ENCODE assay signal across 27 cellular contexts in the genomic region with DNA sequence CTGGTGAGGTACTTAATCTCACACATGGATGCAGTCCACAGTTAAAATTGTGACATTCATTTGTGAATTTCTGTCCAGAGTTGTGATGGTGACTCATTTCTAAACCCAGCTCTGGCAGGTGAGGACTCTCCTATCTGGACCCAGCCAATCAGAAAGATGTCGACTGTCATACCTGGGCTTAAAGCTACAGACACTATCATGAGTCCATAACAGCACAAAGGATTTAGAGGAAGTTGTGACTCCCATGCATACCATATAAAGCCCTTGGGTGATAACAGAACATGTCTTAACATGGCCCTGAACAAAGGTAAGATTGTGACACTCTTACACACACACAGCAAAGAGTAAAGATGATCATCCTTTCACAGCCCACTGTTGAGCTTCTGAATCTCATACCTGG. TPM values are rescaled to one million over a fixed set of nuclear protein-coding genes. Genes with fewer than 3 reads are reported as not detected.
DNase-seq lines count a peak whose midpoint lies in the region; ATAC-seq, FAIRE-seq and TF ChIP-seq lines count a peak whose summit lies in the region.
"Had no signal": no experiment of that assay in that cellular context is flagged by ENCODE, and none has a peak within 500 bp of the region (broad histone marks: within the 10 kb centered on the region; RNA-seq: fewer than 3 reads in every experiment).

No MANE protein-coding gene starts in this region.

- no peaks in the 10 kb centered on the region for H3K27me3 Mint-ChIP-seq in activated naive CD8-positive, alpha-beta T cell treated with anti-CD3 and anti-CD28 coated beads, Interleukin-2, amount 50 U/mL, for 24 hours
- H3K27me3 Mint-ChIP-seq: B cell; CD4-positive, alpha-beta T cell had no signal

- H2AFZ ChIP-seq in mammary epithelial cell (ENCODE audit: low read depth, low read length) = no peak overlapping the region

- FAIRE-seq in bronchial epithelial cell (lab: Jason Lieb, UNC) = no peak
- FAIRE-seq: A549, GM12878, GM12892, GM18507 had no signal

- DNase-seq in mammary epithelial cell (peak; percentile 57), breast epithelium (ENCODE audit: low spot score in 2 of 2) (no peak), bronchial epithelial cell (ENCODE audit: low read depth) (peak; percentile 37), epithelial cell of prostate (ENCODE audit: low read depth, low spot score) (no peak)
- no peak for DNase-seq in activated naive CD8-positive, alpha-beta T cell treated with anti-CD3 and anti-CD28 coated beads, Interleukin-2, amount 50 U/mL, for 24 hours
- DNase-seq: AML-193; Caco-2; Calu3; CD4-positive, alpha-beta T cell; CD8-positive, alpha-beta T cell; DMS 273 treated with DMSO at 0.1 percent for 48 hours; DMS153; DMS53; DMS79; DND-41; EL; GDM1 had no signal

- peaks cover 10% of the 10 kb centered on the region for H3K9me3 Mint-ChIP-seq in activated naive CD8-positive, alpha-beta T cell treated with anti-CD3 and anti-CD28 coated beads, Interleukin-2, amount 50 U/mL, for 24 hours
- H3K9me3 Mint-ChIP-seq: CD8-positive, alpha-beta T cell had no signal

- H3K27me3 ChIP-seq in mammary epithelial cell (ENCODE audit: insufficient read depth, low read length) (no peaks in the 10 kb centered on the region), breast epithelium (no peaks in the 10 kb centered on the region), bronchial epithelial cell (ENCODE audit: control insufficient read depth, insufficient read depth, low read length) (no peaks in the 10 kb centered on the region)
- H3K27me3 ChIP-seq: BLaER1 treated with 17β-estradiol and CSF1 and Interleukin-3, amounts not matched to agents 10 nM and 100 nM had no signal

- in situ Hi-C loops in mammary epithelial cell (cut with MboI; ENCODE audit: low sequenced_read_pairs in 2 of 2) = no loop called here

- no peak overlapping the region for H3K4me2 ChIP-seq in mammary epithelial cell (ENCODE audit: insufficient read depth, low read depth, low read length)
- H3K4me2 ChIP-seq: A549; BLaER1 treated with 17β-estradiol and CSF1 and Interleukin-3, amounts not matched to agents 10 nM and 100 nM had no signal

- H3K4me1 Mint-ChIP-seq in activated naive CD8-positive, alpha-beta T cell treated with anti-CD3 and anti-CD28 coated beads, Interleukin-2, amount 50 U/mL, for 24 hours = no peaks in the 10 kb centered on the region
- H3K4me1 Mint-ChIP-seq: B cell had no signal

- H3K4me3 Mint-ChIP-seq in activated naive CD8-positive, alpha-beta T cell treated with anti-CD3 and anti-CD28 coated beads, Interleukin-2, amount 50 U/mL, for 24 hours = no peak overlapping the region
- H3K4me3 Mint-ChIP-seq: B cell; CD4-positive, alpha-beta T cell; CD8-positive, alpha-beta T cell had no signal

- H3K36me3 Mint-ChIP-seq in activated naive CD8-positive, alpha-beta T cell treated with anti-CD3 and anti-CD28 coated beads, Interleukin-2, amount 50 U/mL, for 24 hours (ENCODE audit: low read depth) = no peaks in the 10 kb centered on the region
- H3K36me3 Mint-ChIP-seq: CD8-positive, alpha-beta T cell had no signal

- no peaks in the 10 kb centered on the region for H4K20me1 ChIP-seq in mammary epithelial cell (ENCODE audit: insufficient read depth, low read length)
- H4K20me1 ChIP-seq: BLaER1 treated with 17β-estradiol and CSF1 and Interleukin-3, amounts not matched to agents 10 nM and 100 nM had no signal

- intact Hi-C loops in mammary epithelial cell (cut with micrococcal nuclease) = loop anchor here (10.0 kb wide), 1 partner anchor 215 kb away; no protein-coding TSS in a partner anchor
- intact Hi-C loops in breast epithelium (cut with DNase I; ENCODE audit: low total_unique reads) = no loop called here

- TF ChIP-seq CTCF in mammary epithelial cell (conservative IDR thresholded peaks at IDR 0.05 in 1 of 2, IDR thresholded peaks at IDR 0.05 in 1 of 2; ENCODE audit: extremely low read depth in 1 of 2, insufficient read depth in 1 of 2, low read depth in 1 of 2, low read length in 2 of 2) (no peak), breast epithelium (IDR thresholded peaks at IDR 0.05) (no peak), bronchial epithelial cell (IDR thresholded peaks at IDR 0.05; ENCODE audit: insufficient read depth, low read length, severe bottlenecking) (no peak)

- CTCF ChIA-PET in mammary epithelial cell (lab: Charles Lee; ENCODE audit: low non-redundant PET) = no interaction called here

- 22% methylated on average over 1 of the region's 1 CpG for WGBS in mammary epithelial cell (ENCODE audit: low coverage, missing lambda C conversion rate)

- BruUV-seq in mammary epithelial cell (replicated peaks; lab: Mats Ljungman, UMichigan) = no TSS peak

- H3K36me3 ChIP-seq in mammary epithelial cell (ENCODE audit: insufficient read depth, low read length) (no peaks in the 10 kb centered on the region), breast epithelium (no peaks in the 10 kb centered on the region), bronchial epithelial cell (ENCODE audit: control insufficient read depth, insufficient read depth, low read length) (no peaks in the 10 kb centered on the region)
- H3K36me3 ChIP-seq: BLaER1 treated with 17β-estradiol and CSF1 and Interleukin-3, amounts not matched to agents 10 nM and 100 nM had no signal

- TF ChIP-seq POLR2A in breast epithelium (IDR thresholded peaks at IDR 0.05) = no peak

- H3K9me3 ChIP-seq in mammary epithelial cell (replicated peaks; ENCODE audit: insufficient read depth, low read length) (peaks cover 23% of the 10 kb centered on the region), breast epithelium (no peaks in the 10 kb centered on the region)
- H3K9me3 ChIP-seq: Caco-2 had no signal

- H3K4me3 ChIP-seq in mammary epithelial cell (replicated peaks in 1 of 3; ENCODE audit: insufficient read depth in 1 of 3, low read depth in 2 of 3, low read length in 3 of 3) = no peak overlapping the region
- no peak overlapping the region for H3K4me3 ChIP-seq in breast epithelium
- no peak overlapping the region for H3K4me3 ChIP-seq in bronchial epithelial cell (ENCODE audit: low read depth, low read length)
- H3K4me3 ChIP-seq: A549; BLaER1 treated with 17β-estradiol and CSF1 and Interleukin-3, amounts not matched to agents 10 nM and 100 nM; GM12878 had no signal

- H3K4me1 ChIP-seq in mammary epithelial cell (ENCODE audit: insufficient read depth, low read length) = no peaks in the 10 kb centered on the region
- no peaks in the 10 kb centered on the region for H3K4me1 ChIP-seq in breast epithelium
- H3K4me1 ChIP-seq: A549, Caco-2 had no signal

- no peak overlapping the region for H3K9ac ChIP-seq in mammary epithelial cell (ENCODE audit: insufficient read depth, low read length)
- H3K9ac ChIP-seq: BLaER1 treated with 17β-estradiol and CSF1 and Interleukin-3, amounts not matched to agents 10 nM and 100 nM had no signal

- no peak overlapping the region for H3K27ac ChIP-seq in mammary epithelial cell (ENCODE audit: insufficient read depth, low read depth, low read length)
- no peak overlapping the region for H3K27ac ChIP-seq in breast epithelium
- peak overlapping the region; percentile 60 for H3K27ac ChIP-seq in epithelial cell of prostate
- H3K27ac ChIP-seq: 22Rv1; A549; BLaER1 treated with 17β-estradiol and CSF1 and Interleukin-3, amounts not matched to agents 10 nM and 100 nM; C4-2B had no signal

- dilution Hi-C loops in mammary epithelial cell (cut with HindIII; ENCODE audit: low sequenced_read_pairs) = no loop called here

- no peak overlapping the region for H3K27ac Mint-ChIP-seq in activated naive CD8-positive, alpha-beta T cell treated with anti-CD3 and anti-CD28 coated beads, Interleukin-2, amount 50 U/mL, for 24 hours
- H3K27ac Mint-ChIP-seq: B cell; CD4-positive, alpha-beta T cell; CD8-positive, alpha-beta T cell had no signal

- H3K79me2 ChIP-seq in mammary epithelial cell (ENCODE audit: insufficient read depth, low read length) = no peaks in the 10 kb centered on the region

- ATAC-seq in GM21619 (IDR thresholded peaks at IDR 0.05; ENCODE audit: unreplicated experiment) (no peak), HG02642 (IDR thresholded peaks at IDR 0.05; ENCODE audit: poor library complexity, unreplicated experiment) (no peak)
- no peak for ATAC-seq in activated naive CD8-positive, alpha-beta T cell treated with anti-CD3 and anti-CD28 coated beads, Interleukin-2, amount 50 U/mL, for 24 hours
- ATAC-seq: A549; CD8-positive, alpha-beta T cell; GM12878 had no signal

RNA-seq across cellular contexts. Expression of a gene that starts 59.7 kb away (rescaled TPM):
- total RNA-seq in mammary epithelial cell (10 to 100 TPM in 1 of 2 donors, 1 to 10 TPM in 1; 8.3 to 10.3 TPM), breast epithelium (1 to 10 TPM; 2.0 to 5.6 (median 3.5) TPM), bronchial epithelial cell (0.79 and 1.9 TPM in 2 replicates)
- polyA plus RNA-seq in mammary epithelial cell = 4.0 TPM
- 17.9 TPM for polyA minus RNA-seq in mammary epithelial cell

Comparison
In these comparisons a context has a peak if more than half of its experiments do, and no peak if none do; other contexts are left out.
1. DNase-seq: peak in mammary epithelial cell (single experiment) and bronchial epithelial cell (single experiment); none in breast epithelium (0 of 2), epithelial cell of prostate (single experiment) and activated naive CD8-positive, alpha-beta T cell treated with anti-CD3 and anti-CD28 coated beads, Interleukin-2, amount 50 U/mL, for 24 hours (single experiment).